Comparison of ENCODE assay signal across 9 cellular contexts in genomic region chr4:143616771-143617170, GRCh38.
DNase-seq lines count a peak whose midpoint lies in the region; ATAC-seq and TF ChIP-seq lines count a peak whose summit lies in the region.
"Had no signal": no experiment of that assay in that cellular context is flagged by ENCODE, and none has a peak within 500 bp of the region (broad histone marks: within the 10 kb centered on the region; RNA-seq: fewer than 3 reads in every experiment).

No MANE protein-coding gene starts in this region.

- H3K4me3 Mint-ChIP-seq in activated CD8-positive, alpha-beta memory T cell treated with anti-CD3 and anti-CD28 coated beads, Interleukin-2, amount 10 ng/mL, durations not matched to agents 7 days and 5 days: no peak overlapping the region
- H3K4me3 Mint-ChIP-seq in endodermal cell: no peak overlapping the region
- H3K4me3 Mint-ChIP-seq: B cell had no signal

- peaks cover 11% of the 10 kb centered on the region for H3K36me3 Mint-ChIP-seq in activated CD8-positive, alpha-beta memory T cell treated with anti-CD3 and anti-CD28 coated beads, Interleukin-2, amount 10 ng/mL, durations not matched to agents 7 days and 5 days
- H3K36me3 Mint-ChIP-seq in endodermal cell (ENCODE audit: low read depth): no peaks in the 10 kb centered on the region

- H3K9me3 ChIP-seq in endodermal cell (ENCODE audit: control insufficient read depth, low read length): no peaks in the 10 kb centered on the region

- H3K27me3 ChIP-seq in endodermal cell (ENCODE audit: control insufficient read depth, insufficient read depth, low read length, poor library complexity, severe bottlenecking): no peaks in the 10 kb centered on the region

- H3K27me3 Mint-ChIP-seq in activated CD8-positive, alpha-beta memory T cell treated with anti-CD3 and anti-CD28 coated beads, Interleukin-2, amount 10 ng/mL, durations not matched to agents 7 days and 5 days: peaks cover 60% of the 10 kb centered on the region
- no peaks in the 10 kb centered on the region for H3K27me3 Mint-ChIP-seq in endodermal cell (ENCODE audit: insufficient read depth)

- H3K4me1 ChIP-seq in endodermal cell (ENCODE audit: control insufficient read depth, insufficient read depth, low read length): no peaks in the 10 kb centered on the region

- peak; percentile 76 for ATAC-seq in activated CD8-positive, alpha-beta memory T cell treated with anti-CD3 and anti-CD28 coated beads, Interleukin-2, amount 10 ng/mL, durations not matched to agents 7 days and 5 days
- peak; percentile 96 for ATAC-seq in HG02870 (IDR thresholded peaks at IDR 0.05; ENCODE audit: unreplicated experiment)

- no peak overlapping the region for H3K27ac ChIP-seq in endodermal cell (ENCODE audit: low read depth, low read length)

- H3K36me3 ChIP-seq in endodermal cell (ENCODE audit: control insufficient read depth, insufficient read depth, low read length): no peaks in the 10 kb centered on the region

- H3K27ac Mint-ChIP-seq in activated CD8-positive, alpha-beta memory T cell treated with anti-CD3 and anti-CD28 coated beads, Interleukin-2, amount 10 ng/mL, durations not matched to agents 7 days and 5 days: peak overlapping the region; percentile 61
- H3K27ac Mint-ChIP-seq in endodermal cell: no peak overlapping the region
- H3K27ac Mint-ChIP-seq: B cell had no signal

- TF ChIP-seq CTCF in endodermal cell (conservative IDR thresholded peaks at IDR 0.05): no peak

- H3K4me3 ChIP-seq in endodermal cell (ENCODE audit: low read length): no peak overlapping the region

- peaks cover 17% of the 10 kb centered on the region for H3K4me1 Mint-ChIP-seq in activated CD8-positive, alpha-beta memory T cell treated with anti-CD3 and anti-CD28 coated beads, Interleukin-2, amount 10 ng/mL, durations not matched to agents 7 days and 5 days
- peaks cover 7% of the 10 kb centered on the region for H3K4me1 Mint-ChIP-seq in endodermal cell
- H3K4me1 Mint-ChIP-seq: B cell had no signal

- 88 to 95% methylated on average over 6 to 8 of the region's 8 CpGs for WGBS in endodermal cell (ENCODE audit: insufficient coverage in 1 of 2, insufficient read length in 1 of 2), 2 experiments

- peaks cover 2% of the 10 kb centered on the region for H3K9me3 Mint-ChIP-seq in activated CD8-positive, alpha-beta memory T cell treated with anti-CD3 and anti-CD28 coated beads, Interleukin-2, amount 10 ng/mL, durations not matched to agents 7 days and 5 days (ENCODE audit: low read depth)
- no peaks in the 10 kb centered on the region for H3K9me3 Mint-ChIP-seq in endodermal cell

- DNase-seq in activated CD8-positive, alpha-beta memory T cell treated with anti-CD3 and anti-CD28 coated beads, Interleukin-2, amount 10 ng/mL, durations not matched to agents 7 days and 5 days: peak; percentile 67
- DNase-seq in activated CD8-positive, alpha-beta memory T cell treated with anti-CD3 and anti-CD28 coated beads, Interleukin-2, amount 50 U/mL, for 48 hours: no peak
- DNase-seq in OCI-M1 (lab: John Stamatoyannopoulos, UW) (peak; percentile 46), endodermal cell (no peak), inferior parietal cortex (ENCODE audit: extremely low spot score) (no peak), medulla oblongata (ENCODE audit: extremely low spot score) (no peak)
- DNase-seq in stimulated activated CD8-positive, alpha-beta memory T cell treated with anti-CD3 and anti-CD28 coated beads, Interleukin-4, amount 100 ng/mL, for 48 hours: peak; percentile 24

- CTCF ChIA-PET in activated CD8-positive, alpha-beta memory T cell treated with anti-CD3 and anti-CD28 coated beads, Interleukin-2, amount 10 ng/mL, durations not matched to agents 7 days and 5 days (lab: Charles Lee): no interaction called here

- no peak overlapping the region for H3K9ac ChIP-seq in endodermal cell (ENCODE audit: extremely low read depth, low read length, poor library complexity, severe bottlenecking)

Comparison
In these comparisons a context has a peak if more than half of its experiments do, and no peak if none do; other contexts are left out.
1. DNase-seq: peak in activated CD8-positive, alpha-beta memory T cell treated with anti-CD3 and anti-CD28 coated beads, Interleukin-2, amount 10 ng/mL, durations not matched to agents 7 days and 5 days (single experiment), OCI-M1 (single experiment) and stimulated activated CD8-positive, alpha-beta memory T cell treated with anti-CD3 and anti-CD28 coated beads, Interleukin-4, amount 100 ng/mL, for 48 hours (single experiment); none in activated CD8-positive, alpha-beta memory T cell treated with anti-CD3 and anti-CD28 coated beads, Interleukin-2, amount 50 U/mL, for 48 hours (single experiment), endodermal cell (single experiment), inferior parietal cortex (single experiment) and medulla oblongata (single experiment).